Comparison of ENCODE assay signal across 9 cellular contexts in the genomic region with DNA sequence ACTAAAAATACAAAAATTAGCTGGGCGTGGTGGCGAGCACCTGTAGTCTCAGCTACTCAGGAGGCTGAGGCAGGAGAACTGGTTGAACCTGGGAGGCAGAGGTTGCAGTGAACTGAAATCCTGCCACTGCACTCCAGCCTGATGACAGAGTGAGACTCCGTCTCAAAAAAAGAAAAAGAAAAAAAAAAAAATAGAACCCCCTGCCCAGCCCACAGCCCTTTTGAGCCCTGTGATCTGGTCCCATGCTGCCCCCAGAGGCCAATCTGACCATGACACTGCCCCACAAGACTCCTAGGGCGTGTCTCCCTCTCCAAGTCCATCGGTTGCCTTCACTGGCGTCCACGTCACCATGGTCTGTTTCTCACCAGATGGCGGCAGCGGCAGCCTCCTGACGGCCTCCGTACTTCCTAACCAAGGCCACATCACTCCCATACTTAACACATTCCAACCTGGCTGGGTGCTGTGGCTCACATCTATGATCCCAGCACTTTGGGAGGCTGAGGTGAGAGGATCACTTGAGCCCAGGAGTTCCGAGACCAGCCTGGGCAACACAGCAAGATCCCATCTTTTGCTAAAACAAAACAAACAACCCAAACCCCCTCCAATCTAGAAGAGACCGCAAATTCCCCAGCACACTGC. TPM values are rescaled to one million over a fixed set of nuclear protein-coding genes. Genes with fewer than 3 reads are reported as not detected.
DNase-seq lines count a peak whose midpoint lies in the region; ATAC-seq, FAIRE-seq and TF ChIP-seq lines count a peak whose summit lies in the region.
"Had no signal": no experiment of that assay in that cellular context is flagged by ENCODE, and none has a peak within 500 bp of the region (broad histone marks: within the 10 kb centered on the region; RNA-seq: fewer than 3 reads in every experiment).

No MANE protein-coding gene starts in this region.

- H3K79me2 ChIP-seq in HepG2 (ENCODE audit: insufficient read depth, low read length), result no peaks in the 10 kb centered on the region

- no peaks in the 10 kb centered on the region for H3K9me3 Mint-ChIP-seq in activated naive CD8-positive, alpha-beta T cell treated with anti-CD3 and anti-CD28 coated beads, Interleukin-2, amount 10 ng/mL, durations not matched to agents 7 days and 5 days
- no peaks in the 10 kb centered on the region for H3K9me3 Mint-ChIP-seq in activated naive CD8-positive, alpha-beta T cell treated with anti-CD3 and anti-CD28 coated beads for 36 hours

- peaks cover 11% of the 10 kb centered on the region for H3K36me3 Mint-ChIP-seq in activated naive CD8-positive, alpha-beta T cell treated with anti-CD3 and anti-CD28 coated beads, Interleukin-2, amount 10 ng/mL, durations not matched to agents 7 days and 5 days
- peaks cover 18% of the 10 kb centered on the region for H3K36me3 Mint-ChIP-seq in activated naive CD8-positive, alpha-beta T cell treated with anti-CD3 and anti-CD28 coated beads for 36 hours

- no peak overlapping the region for H3K4me3 ChIP-seq in brain microvascular endothelial cell (ENCODE audit: low read depth, low read length)
- no peak overlapping the region for H3K4me3 ChIP-seq in HepG2 (replicated peaks in 1 of 3; ENCODE audit: insufficient read depth in 1 of 3, low read depth in 2 of 3, low read length in 3 of 3)
- H3K4me3 ChIP-seq in MG63, result no peak overlapping the region

- POLR2A ChIA-PET in activated naive CD8-positive, alpha-beta T cell treated with anti-CD3 and anti-CD28 coated beads, Interleukin-2, amount 10 ng/mL, durations not matched to agents 7 days and 5 days (lab: Charles Lee), result no interaction called here
- POLR2A ChIA-PET in HepG2 (lab: Yijun Ruan, JAX), result interaction anchor here (0.7 to 1.4 kb wide), 5 partner anchors 9 to 94 kb away, joined by 3 to 5 read pairs (median 3); no protein-coding TSS in a partner anchor

- peaks cover 2% of the 10 kb centered on the region for H3K4me1 Mint-ChIP-seq in activated naive CD8-positive, alpha-beta T cell treated with anti-CD3 and anti-CD28 coated beads, Interleukin-2, amount 10 ng/mL, durations not matched to agents 7 days and 5 days
- H3K4me1 Mint-ChIP-seq in activated naive CD8-positive, alpha-beta T cell treated with anti-CD3 and anti-CD28 coated beads for 36 hours, result peaks cover 5% of the 10 kb centered on the region

- peak; percentile 28 for ATAC-seq in activated naive CD8-positive, alpha-beta T cell treated with anti-CD3 and anti-CD28 coated beads, Interleukin-2, amount 10 ng/mL, durations not matched to agents 7 days and 5 days (ENCODE audit: low read depth)
- ATAC-seq in HepG2 (peak; percentile 78), GM21447 (IDR thresholded peaks at IDR 0.05; ENCODE audit: unreplicated experiment) (no peak), HG03565 (IDR thresholded peaks at IDR 0.05; ENCODE audit: unreplicated experiment) (no peak)

- H2AFZ ChIP-seq in HepG2 (ENCODE audit: low read length), result no peak overlapping the region

- CTCF ChIA-PET in HepG2 (lab: Yijun Ruan, JAX; ENCODE audit: low intra/inter-chr PET ratio, low total read pairs), result interaction anchor here (0.7 to 2.2 kb wide), 2 partner anchors 24 to 96 kb away, joined by 3 to 15 read pairs; no protein-coding TSS in a partner anchor

- no peak for TF ChIP-seq POLR2A in HepG2 (IDR thresholded peaks at IDR 0.05; ENCODE audit: insufficient read depth in 1 of 2, low read depth in 2 of 2, low read length in 2 of 2)

- TF ChIP-seq EP300 in HepG2 (IDR thresholded peaks at IDR 0.05; ENCODE audit: low read depth in 2 of 2, low read length in 2 of 2) (no peak), HepG2 (CRISPR knock-in tag; IDR thresholded peaks at IDR 0.05; ENCODE audit: borderline replicate concordance) (no peak)

- intact Hi-C loops in HepG2 (cut with micrococcal nuclease; ENCODE audit: unreplicated experiment), result no loop called here

- H3K9me3 ChIP-seq in HepG2 (ENCODE audit: low read length) (no peaks in the 10 kb centered on the region), MG63 (no peaks in the 10 kb centered on the region)

- H3K36me3 ChIP-seq in brain microvascular endothelial cell (replicated peaks) (peaks cover 82% of the 10 kb centered on the region), HepG2 (replicated peaks in 1 of 2; ENCODE audit: control insufficient read depth in 1 of 2, insufficient read depth in 2 of 2, low read length in 2 of 2) (peaks cover 6 to 28% of the 10 kb centered on the region in 2 experiments), MG63 (no peaks in the 10 kb centered on the region)

- TF ChIP-seq CTCF in brain microvascular endothelial cell (IDR thresholded peaks at IDR 0.05; ENCODE audit: low read depth, low read length, missing control alignments) (peak; percentile 79), HepG2 (CRISPR knock-in tag; IDR thresholded peaks at IDR 0.05) (peak; percentile 71)

- H3K27me3 ChIP-seq in brain microvascular endothelial cell (replicated peaks) (no peaks in the 10 kb centered on the region), HepG2 (ENCODE audit: control insufficient read depth in 1 of 2, insufficient read depth in 2 of 2, low read length in 2 of 2) (no peaks in the 10 kb centered on the region), MG63 (no peaks in the 10 kb centered on the region)

- H3K4me1 ChIP-seq in HepG2 (ENCODE audit: insufficient read depth, low read length), result peaks cover 15% of the 10 kb centered on the region

- no peak overlapping the region for H3K4me3 Mint-ChIP-seq in activated naive CD8-positive, alpha-beta T cell treated with anti-CD3 and anti-CD28 coated beads, Interleukin-2, amount 10 ng/mL, durations not matched to agents 7 days and 5 days
- H3K4me3 Mint-ChIP-seq in activated naive CD8-positive, alpha-beta T cell treated with anti-CD3 and anti-CD28 coated beads for 36 hours, result no peak overlapping the region

- peak; percentile 38; the same call in 1 of the 2 replicates for TF ChIP-seq RAD21 in HepG2 (CRISPR knock-in tag; IDR thresholded peaks at IDR 0.05)

- peaks cover 5% of the 10 kb centered on the region; the same call in 1 of the 2 replicates for H4K20me1 ChIP-seq in HepG2 (ENCODE audit: insufficient read depth, low read length)

- no TSS peak for BruUV-seq in HepG2 (replicated peaks; lab: Mats Ljungman, UMichigan)

- no peak overlapping the region for H3K4me2 ChIP-seq in HepG2 (ENCODE audit: low read depth, low read length)

- H3K27ac ChIP-seq in brain microvascular endothelial cell (peak overlapping the region; percentile 40), HepG2 (ENCODE audit: extremely low read length, insufficient read depth, low read length) (no peak overlapping the region)

- H3K27me3 Mint-ChIP-seq in activated naive CD8-positive, alpha-beta T cell treated with anti-CD3 and anti-CD28 coated beads, Interleukin-2, amount 10 ng/mL, durations not matched to agents 7 days and 5 days, result no peaks in the 10 kb centered on the region
- H3K27me3 Mint-ChIP-seq in activated naive CD8-positive, alpha-beta T cell treated with anti-CD3 and anti-CD28 coated beads for 36 hours, result no peaks in the 10 kb centered on the region
- H3K27me3 Mint-ChIP-seq: activated naive CD8-positive, alpha-beta T cell had no signal

- DNase-seq in activated naive CD8-positive, alpha-beta T cell treated with anti-CD3 and anti-CD28 coated beads, Interleukin-2, amount 10 ng/mL, durations not matched to agents 7 days and 5 days, result no peak
- no peak for DNase-seq in activated naive CD8-positive, alpha-beta T cell treated with anti-CD3 and anti-CD28 coated beads for 36 hours
- DNase-seq in NCI-H524 (lab: John Stamatoyannopoulos, UW), result peak; percentile 83 to 91
- peak; percentile 70 for DNase-seq in brain microvascular endothelial cell
- DNase-seq in HepG2 (ENCODE audit: low spot score), result peak; percentile 54
- DNase-seq in MG63, result no peak

- peak; percentile 54 for FAIRE-seq in HepG2 (lab: Jason Lieb, UNC)

- H3K27ac Mint-ChIP-seq in activated naive CD8-positive, alpha-beta T cell treated with anti-CD3 and anti-CD28 coated beads, Interleukin-2, amount 10 ng/mL, durations not matched to agents 7 days and 5 days, result no peak overlapping the region
- H3K27ac Mint-ChIP-seq in activated naive CD8-positive, alpha-beta T cell treated with anti-CD3 and anti-CD28 coated beads for 36 hours, result no peak overlapping the region
- H3K27ac Mint-ChIP-seq: activated naive CD8-positive, alpha-beta T cell had no signal

- no peak overlapping the region for H3K9ac ChIP-seq in HepG2 (ENCODE audit: insufficient read depth, low read depth, low read length)

- in situ Hi-C loops in brain microvascular endothelial cell (cut with HindIII; ENCODE audit: low pct_ligation_motif_present, low sequenced_read_pairs) (no loop called here), HepG2 (cut with HindIII; ENCODE audit: extremely low pct_ligation_motif_present, low pct_unique_long_range_greater_than_20kb) (no loop called here)

- 66% methylated on average over 13 of the region's 13 CpGs for WGBS in HepG2 (ENCODE audit: low lambda C conversion rate)

RNA-seq across cellular contexts. Expression of a gene that starts 18.0 kb away (rescaled TPM):
- 1 to 10 TPM; 8.0 to 9.9 TPM for total RNA-seq in activated naive CD8-positive, alpha-beta T cell treated with anti-CD3 and anti-CD28 coated beads, Interleukin-2, amount 10 ng/mL, durations not matched to agents 7 days and 5 days
- 1 to 10 TPM; 4.9 TPM for total RNA-seq in activated naive CD8-positive, alpha-beta T cell treated with anti-CD3 and anti-CD28 coated beads for 36 hours
- 2.9 and 6.1 TPM in 2 replicates for total RNA-seq in HepG2 (2016; rRNA removed; fragmentation: Illumina TruSeq; extraction: Trizol)
- 1.3 and 1.8 TPM in 2 replicates for total RNA-seq in HepG2 (2016; cell fraction: cytosol; rRNA removed; fragmentation: Illumina TruSeq; extraction: Trizol; ENCODE audit: low read depth)
- 3.3 and 5.7 TPM in 2 replicates for total RNA-seq in HepG2 (2016; cell fraction: insoluble cytoplasmic fraction; rRNA removed; fragmentation: Illumina TruSeq; extraction: Trizol)
- 2.4 and 4.1 TPM in 2 replicates for total RNA-seq in HepG2 (2016; cell fraction: membrane; rRNA removed; fragmentation: Illumina TruSeq; extraction: Trizol)
- 6.6 and 10.3 TPM in 2 replicates for total RNA-seq in HepG2 (2016; cell fraction: nucleus; rRNA removed; fragmentation: Illumina TruSeq; extraction: Trizol)
- polyA plus RNA-seq in HepG2 (2011; rRNA removed), result 12.2 and 14.8 TPM in 2 replicates
- 5.3 and 6.0 TPM in 2 replicates for polyA plus RNA-seq in HepG2 (2011; cell fraction: cytosol; rRNA removed)
- 75.2 and 75.4 TPM in 2 replicates for polyA plus RNA-seq in HepG2 (2011; cell fraction: nucleus; rRNA removed)
- 8.5 and 18.8 TPM in 2 replicates for polyA plus RNA-seq in HepG2 (2012)
- 0.94 and 1.4 TPM in 2 replicates for polyA plus RNA-seq in HepG2 (2016; cell fraction: cytosol; fragmentation: Illumina TruSeq; extraction: Trizol; ENCODE audit: low read depth)
- 3.1 and 4.5 TPM in 2 replicates for polyA plus RNA-seq in HepG2 (2016; cell fraction: insoluble cytoplasmic fraction; fragmentation: Illumina TruSeq; extraction: Trizol; ENCODE audit: low read depth)
- 2.3 and 2.5 TPM in 2 replicates for polyA plus RNA-seq in HepG2 (2016; cell fraction: membrane; fragmentation: Illumina TruSeq; extraction: Trizol; ENCODE audit: low read depth)
- polyA plus RNA-seq in HepG2 (2016; cell fraction: nucleus; fragmentation: Illumina TruSeq; extraction: Trizol; ENCODE audit: insufficient read depth, low read depth), result 26.8 and 37.4 TPM in 2 replicates
- 5.2 and 10.7 TPM in 2 replicates for polyA minus RNA-seq in HepG2 (2011; rRNA and poly(A)+ RNA removed; ENCODE audit: low replicate concordance)
- 1.7 and 3.1 TPM in 2 replicates for polyA minus RNA-seq in HepG2 (2011; cell fraction: cytosol; rRNA and poly(A)+ RNA removed)
- 12.8 and 13.4 TPM in 2 replicates for polyA minus RNA-seq in HepG2 (2011; cell fraction: nucleus; rRNA and poly(A)+ RNA removed)
- total RNA-seq in MG63 (2014; rRNA removed; shearing (Covaris generic); ENCODE audit: low replicate concordance), result 3.8 and 7.8 TPM in 2 replicates

RNA-seq across cellular contexts. Expression of a gene that starts 18.1 kb away (rescaled TPM):
- 10 to 100 TPM; 58.7 to 64.1 TPM for total RNA-seq in activated naive CD8-positive, alpha-beta T cell treated with anti-CD3 and anti-CD28 coated beads, Interleukin-2, amount 10 ng/mL, durations not matched to agents 7 days and 5 days
- total RNA-seq in activated naive CD8-positive, alpha-beta T cell treated with anti-CD3 and anti-CD28 coated beads for 36 hours, result 100 to 1,000 TPM; 117 to 124 TPM
- total RNA-seq in HepG2 (2016; rRNA removed; fragmentation: Illumina TruSeq; extraction: Trizol), result 37.5 and 47.5 TPM in 2 replicates
- total RNA-seq in HepG2 (2016; cell fraction: cytosol; rRNA removed; fragmentation: Illumina TruSeq; extraction: Trizol; ENCODE audit: low read depth), result 25.0 and 27.0 TPM in 2 replicates
- 37.7 and 52.7 TPM in 2 replicates for total RNA-seq in HepG2 (2016; cell fraction: insoluble cytoplasmic fraction; rRNA removed; fragmentation: Illumina TruSeq; extraction: Trizol)
- total RNA-seq in HepG2 (2016; cell fraction: membrane; rRNA removed; fragmentation: Illumina TruSeq; extraction: Trizol), result 22.7 and 27.6 TPM in 2 replicates
- 36.5 and 38.0 TPM in 2 replicates for total RNA-seq in HepG2 (2016; cell fraction: nucleus; rRNA removed; fragmentation: Illumina TruSeq; extraction: Trizol)
- polyA plus RNA-seq in HepG2 (2011; rRNA removed), result 50.3 and 54.5 TPM in 2 replicates
- 57.5 and 59.3 TPM in 2 replicates for polyA plus RNA-seq in HepG2 (2011; cell fraction: cytosol; rRNA removed)
- 61.1 and 71.4 TPM in 2 replicates for polyA plus RNA-seq in HepG2 (2011; cell fraction: nucleus; rRNA removed)
- 39.8 and 49.3 TPM in 2 replicates for polyA plus RNA-seq in HepG2 (2012)
- polyA plus RNA-seq in HepG2 (2016; cell fraction: cytosol; fragmentation: Illumina TruSeq; extraction: Trizol; ENCODE audit: low read depth), result 23.2 and 24.2 TPM in 2 replicates
- 54.9 and 56.3 TPM in 2 replicates for polyA plus RNA-seq in HepG2 (2016; cell fraction: insoluble cytoplasmic fraction; fragmentation: Illumina TruSeq; extraction: Trizol; ENCODE audit: low read depth)
- 27.2 and 30.8 TPM in 2 replicates for polyA plus RNA-seq in HepG2 (2016; cell fraction: membrane; fragmentation: Illumina TruSeq; extraction: Trizol; ENCODE audit: low read depth)
- polyA plus RNA-seq in HepG2 (2016; cell fraction: nucleus; fragmentation: Illumina TruSeq; extraction: Trizol; ENCODE audit: insufficient read depth, low read depth), result 97.8 and 98.1 TPM in 2 replicates
- 20.0 and 77.8 TPM in 2 replicates for polyA minus RNA-seq in HepG2 (2011; rRNA and poly(A)+ RNA removed; ENCODE audit: low replicate concordance)
- 9.4 and 16.6 TPM in 2 replicates for polyA minus RNA-seq in HepG2 (2011; cell fraction: cytosol; rRNA and poly(A)+ RNA removed)
- polyA minus RNA-seq in HepG2 (2011; cell fraction: nucleus; rRNA and poly(A)+ RNA removed), result 14.7 and 15.2 TPM in 2 replicates
- total RNA-seq in MG63 (2014; rRNA removed; shearing (Covaris generic); ENCODE audit: low replicate concordance), result 88.8 and 104 TPM in 2 replicates

RNA-seq across cellular contexts. Expression of a gene that starts 18.2 kb away (rescaled TPM):
- total RNA-seq in activated naive CD8-positive, alpha-beta T cell treated with anti-CD3 and anti-CD28 coated beads, Interleukin-2, amount 10 ng/mL, durations not matched to agents 7 days and 5 days, result 10 to 100 TPM; 10.0 to 10.7 TPM
- total RNA-seq in activated naive CD8-positive, alpha-beta T cell treated with anti-CD3 and anti-CD28 coated beads for 36 hours, result 10 to 100 TPM in 1 of 2 experiments, 1 to 10 TPM in 1; 9.5 to 10.7 TPM
- 3.0 and 3.3 TPM in 2 replicates for total RNA-seq in HepG2 (2016; rRNA removed; fragmentation: Illumina TruSeq; extraction: Trizol)
- 1.3 TPM in 2 replicates for total RNA-seq in HepG2 (2016; cell fraction: cytosol; rRNA removed; fragmentation: Illumina TruSeq; extraction: Trizol; ENCODE audit: low read depth)
- total RNA-seq in HepG2 (2016; cell fraction: insoluble cytoplasmic fraction; rRNA removed; fragmentation: Illumina TruSeq; extraction: Trizol), result 2.7 and 3.2 TPM in 2 replicates
- total RNA-seq in HepG2 (2016; cell fraction: membrane; rRNA removed; fragmentation: Illumina TruSeq; extraction: Trizol), result 2.5 and 2.7 TPM in 2 replicates
- 2.6 and 2.8 TPM in 2 replicates for total RNA-seq in HepG2 (2016; cell fraction: nucleus; rRNA removed; fragmentation: Illumina TruSeq; extraction: Trizol)
- 3.5 and 3.8 TPM in 2 replicates for polyA plus RNA-seq in HepG2 (2011; rRNA removed)
- 3.7 and 5.6 TPM in 2 replicates for polyA plus RNA-seq in HepG2 (2011; cell fraction: cytosol; rRNA removed)
- polyA plus RNA-seq in HepG2 (2011; cell fraction: nucleus; rRNA removed), result 3.5 and 4.4 TPM in 2 replicates
- polyA plus RNA-seq in HepG2 (2012), result 2.0 and 4.5 TPM in 2 replicates
- polyA plus RNA-seq in HepG2 (2016; cell fraction: cytosol; fragmentation: Illumina TruSeq; extraction: Trizol; ENCODE audit: low read depth), result 1.9 and 2.1 TPM in 2 replicates
- 7.7 and 7.8 TPM in 2 replicates for polyA plus RNA-seq in HepG2 (2016; cell fraction: insoluble cytoplasmic fraction; fragmentation: Illumina TruSeq; extraction: Trizol; ENCODE audit: low read depth)
- polyA plus RNA-seq in HepG2 (2016; cell fraction: membrane; fragmentation: Illumina TruSeq; extraction: Trizol; ENCODE audit: low read depth), result 3.1 and 3.6 TPM in 2 replicates
- polyA plus RNA-seq in HepG2 (2016; cell fraction: nucleus; fragmentation: Illumina TruSeq; extraction: Trizol; ENCODE audit: insufficient read depth, low read depth), result 5.6 and 6.4 TPM in 2 replicates
- polyA minus RNA-seq in HepG2 (2011; rRNA and poly(A)+ RNA removed; ENCODE audit: low replicate concordance), result 8.4 and 10.1 TPM in 2 replicates
- polyA minus RNA-seq in HepG2 (2011; cell fraction: cytosol; rRNA and poly(A)+ RNA removed), result 2.0 and 3.3 TPM in 2 replicates
- polyA minus RNA-seq in HepG2 (2011; cell fraction: nucleus; rRNA and poly(A)+ RNA removed), result 7.7 and 9.3 TPM in 2 replicates
- total RNA-seq in MG63 (2014; rRNA removed; shearing (Covaris generic); ENCODE audit: low replicate concordance), result 5.6 and 6.8 TPM in 2 replicates

RNA-seq across cellular contexts. Expression of a gene that starts 33.8 kb away (rescaled TPM):
- total RNA-seq in activated naive CD8-positive, alpha-beta T cell treated with anti-CD3 and anti-CD28 coated beads, Interleukin-2, amount 10 ng/mL, durations not matched to agents 7 days and 5 days, result under 1 TPM; 0.45 to 0.86 TPM
- total RNA-seq in activated naive CD8-positive, alpha-beta T cell treated with anti-CD3 and anti-CD28 coated beads for 36 hours, result under 1 TPM; 0.44 to 0.45 TPM
- 4.9 and 6.3 TPM in 2 replicates for total RNA-seq in HepG2 (2016; rRNA removed; fragmentation: Illumina TruSeq; extraction: Trizol)
- total RNA-seq in HepG2 (2016; cell fraction: cytosol; rRNA removed; fragmentation: Illumina TruSeq; extraction: Trizol; ENCODE audit: low read depth), result 7.4 and 7.8 TPM in 2 replicates
- total RNA-seq in HepG2 (2016; cell fraction: insoluble cytoplasmic fraction; rRNA removed; fragmentation: Illumina TruSeq; extraction: Trizol), result 5.1 and 6.3 TPM in 2 replicates
- 11.3 and 11.5 TPM in 2 replicates for total RNA-seq in HepG2 (2016; cell fraction: membrane; rRNA removed; fragmentation: Illumina TruSeq; extraction: Trizol)
- 3.3 and 3.9 TPM in 2 replicates for total RNA-seq in HepG2 (2016; cell fraction: nucleus; rRNA removed; fragmentation: Illumina TruSeq; extraction: Trizol)
- polyA plus RNA-seq in HepG2 (2011; rRNA removed), result 3.8 and 5.7 TPM in 2 replicates
- polyA plus RNA-seq in HepG2 (2011; cell fraction: cytosol; rRNA removed), result 3.8 and 5.1 TPM in 2 replicates
- polyA plus RNA-seq in HepG2 (2011; cell fraction: nucleus; rRNA removed), result 11.9 and 15.2 TPM in 2 replicates
- 5.1 and 5.6 TPM in 2 replicates for polyA plus RNA-seq in HepG2 (2012)
- 5.8 and 6.7 TPM in 2 replicates for polyA plus RNA-seq in HepG2 (2016; cell fraction: cytosol; fragmentation: Illumina TruSeq; extraction: Trizol; ENCODE audit: low read depth)
- polyA plus RNA-seq in HepG2 (2016; cell fraction: insoluble cytoplasmic fraction; fragmentation: Illumina TruSeq; extraction: Trizol; ENCODE audit: low read depth), result 4.4 and 4.5 TPM in 2 replicates
- polyA plus RNA-seq in HepG2 (2016; cell fraction: membrane; fragmentation: Illumina TruSeq; extraction: Trizol; ENCODE audit: low read depth), result 7.2 and 7.6 TPM in 2 replicates
- 8.1 and 8.8 TPM in 2 replicates for polyA plus RNA-seq in HepG2 (2016; cell fraction: nucleus; fragmentation: Illumina TruSeq; extraction: Trizol; ENCODE audit: insufficient read depth, low read depth)
- polyA minus RNA-seq in HepG2 (2011; rRNA and poly(A)+ RNA removed; ENCODE audit: low replicate concordance), result 0.37 and 3.2 TPM in 2 replicates
- 2.4 and 2.6 TPM in 2 replicates for polyA minus RNA-seq in HepG2 (2011; cell fraction: cytosol; rRNA and poly(A)+ RNA removed)
- polyA minus RNA-seq in HepG2 (2011; cell fraction: nucleus; rRNA and poly(A)+ RNA removed), result 0.90 and 1.5 TPM in 2 replicates
- 1.4 and 2.6 TPM in 2 replicates for total RNA-seq in MG63 (2014; rRNA removed; shearing (Covaris generic); ENCODE audit: low replicate concordance)

RNA-seq across cellular contexts. Expression of a gene that starts 37.1 kb away (rescaled TPM):
- 10 to 100 TPM; 23.4 to 24.7 TPM for total RNA-seq in activated naive CD8-positive, alpha-beta T cell treated with anti-CD3 and anti-CD28 coated beads, Interleukin-2, amount 10 ng/mL, durations not matched to agents 7 days and 5 days
- total RNA-seq in activated naive CD8-positive, alpha-beta T cell treated with anti-CD3 and anti-CD28 coated beads for 36 hours, result 10 to 100 TPM; 24.2 to 25.2 TPM
- 6.4 and 7.0 TPM in 2 replicates for total RNA-seq in HepG2 (2016; rRNA removed; fragmentation: Illumina TruSeq; extraction: Trizol)
- total RNA-seq in HepG2 (2016; cell fraction: cytosol; rRNA removed; fragmentation: Illumina TruSeq; extraction: Trizol; ENCODE audit: low read depth), result 2.5 and 2.8 TPM in 2 replicates
- total RNA-seq in HepG2 (2016; cell fraction: insoluble cytoplasmic fraction; rRNA removed; fragmentation: Illumina TruSeq; extraction: Trizol), result 6.2 and 6.4 TPM in 2 replicates
- 3.3 and 3.6 TPM in 2 replicates for total RNA-seq in HepG2 (2016; cell fraction: membrane; rRNA removed; fragmentation: Illumina TruSeq; extraction: Trizol)
- total RNA-seq in HepG2 (2016; cell fraction: nucleus; rRNA removed; fragmentation: Illumina TruSeq; extraction: Trizol), result 4.1 and 4.7 TPM in 2 replicates
- 7.1 and 8.1 TPM in 2 replicates for polyA plus RNA-seq in HepG2 (2011; rRNA removed)
- 3.7 and 7.1 TPM in 2 replicates for polyA plus RNA-seq in HepG2 (2011; cell fraction: cytosol; rRNA removed)
- 10.5 and 11.1 TPM in 2 replicates for polyA plus RNA-seq in HepG2 (2011; cell fraction: nucleus; rRNA removed)
- polyA plus RNA-seq in HepG2 (2012), result 2.0 and 3.1 TPM in 2 replicates
- 1.7 and 1.9 TPM in 2 replicates for polyA plus RNA-seq in HepG2 (2016; cell fraction: cytosol; fragmentation: Illumina TruSeq; extraction: Trizol; ENCODE audit: low read depth)
- polyA plus RNA-seq in HepG2 (2016; cell fraction: insoluble cytoplasmic fraction; fragmentation: Illumina TruSeq; extraction: Trizol; ENCODE audit: low read depth), result 7.3 and 7.9 TPM in 2 replicates
- polyA plus RNA-seq in HepG2 (2016; cell fraction: membrane; fragmentation: Illumina TruSeq; extraction: Trizol; ENCODE audit: low read depth), result 1.8 and 2.3 TPM in 2 replicates
- 8.1 and 14.0 TPM in 2 replicates for polyA plus RNA-seq in HepG2 (2016; cell fraction: nucleus; fragmentation: Illumina TruSeq; extraction: Trizol; ENCODE audit: insufficient read depth, low read depth)
- polyA minus RNA-seq in HepG2 (2011; rRNA and poly(A)+ RNA removed; ENCODE audit: low replicate concordance), result 8.6 and 26.6 TPM in 2 replicates
- 0.89 and 2.6 TPM in 2 replicates for polyA minus RNA-seq in HepG2 (2011; cell fraction: cytosol; rRNA and poly(A)+ RNA removed)
- polyA minus RNA-seq in HepG2 (2011; cell fraction: nucleus; rRNA and poly(A)+ RNA removed), result 6.2 and 11.3 TPM in 2 replicates
- 5.0 and 16.7 TPM in 2 replicates for total RNA-seq in MG63 (2014; rRNA removed; shearing (Covaris generic); ENCODE audit: low replicate concordance)

Comparison
In these comparisons a context has a peak if more than half of its experiments do, and no peak if none do; other contexts are left out.
1. ATAC-seq: peak in activated naive CD8-positive, alpha-beta T cell treated with anti-CD3 and anti-CD28 coated beads, Interleukin-2, amount 10 ng/mL, durations not matched to agents 7 days and 5 days (single experiment) and HepG2 (single experiment); none in GM21447 (single experiment) and HG03565 (single experiment).
2. DNase-seq: peak in NCI-H524 (2 of 2), brain microvascular endothelial cell (single experiment) and HepG2 (single experiment); none in activated naive CD8-positive, alpha-beta T cell treated with anti-CD3 and anti-CD28 coated beads, Interleukin-2, amount 10 ng/mL, durations not matched to agents 7 days and 5 days (single experiment), activated naive CD8-positive, alpha-beta T cell treated with anti-CD3 and anti-CD28 coated beads for 36 hours (single experiment) and MG63 (single experiment).